2 cellular contexts compared by ENCODE assay signal in genomic region chr2:238119756-238120462, GRCh38.
TF ChIP-seq lines count a peak whose summit lies in the region.

No MANE protein-coding gene starts in this region.

TF ChIP-seq in GM12891, 5 proteins besides CTCF, POLR2A, EP300 and RAD21:
- no peak for TF ChIP-seq TAF1 (IDR thresholded peaks at IDR 0.05; ENCODE audit: low read depth, low read length)
- no peak for TF ChIP-seq SPI1 (IDR thresholded peaks at IDR 0.05; ENCODE audit: low read depth, low read length)
- TF ChIP-seq POLR2AphosphoS5 (IDR thresholded peaks at IDR 0.05; ENCODE audit: low read depth, low read length) = no peak
- TF ChIP-seq PAX5 (IDR thresholded peaks at IDR 0.05; ENCODE audit: insufficient read depth, low read length, severe bottlenecking) = no peak
- TF ChIP-seq POU2F2 (IDR thresholded peaks at IDR 0.05; ENCODE audit: low read depth, low read length) = no peak

TF ChIP-seq in H1, 55 proteins besides CTCF, POLR2A, EP300 and RAD21:
- TF ChIP-seq USF2 (IDR thresholded peaks at IDR 0.05; ENCODE audit: low read length) = no peak
- no peak for TF ChIP-seq CEBPB (IDR thresholded peaks at IDR 0.05; ENCODE audit: low read depth, low read length)
- TF ChIP-seq CHD1 (IDR thresholded peaks at IDR 0.05; ENCODE audit: low read depth, low read length) = no peak
- TF ChIP-seq SP4 (IDR thresholded peaks at IDR 0.05; ENCODE audit: low read length) = no peak
- no peak for TF ChIP-seq EZH2 (IDR thresholded peaks at IDR 0.05; ENCODE audit: low read depth, low read length, severe bottlenecking)
- TF ChIP-seq SIRT6 (IDR thresholded peaks at IDR 0.05; ENCODE audit: low read length) = no peak
- TF ChIP-seq YY1 (IDR thresholded peaks at IDR 0.05; ENCODE audit: low read depth, low read length) = no peak
- TF ChIP-seq SUZ12 (IDR thresholded peaks at IDR 0.05; ENCODE audit: low read length) = no peak
- TF ChIP-seq CHD2 (IDR thresholded peaks at IDR 0.05; ENCODE audit: low read length) = no peak
- no peak for TF ChIP-seq NANOG (IDR thresholded peaks at IDR 0.05; ENCODE audit: insufficient read depth, low read depth, low read length, poor library complexity, severe bottlenecking)
- no peak for TF ChIP-seq RFX5 (IDR thresholded peaks at IDR 0.05; ENCODE audit: borderline replicate concordance, low read depth, low read length)
- no peak for TF ChIP-seq SRF (IDR thresholded peaks at IDR 0.05; ENCODE audit: low read depth, low read length)
- TF ChIP-seq ATF3 (IDR thresholded peaks at IDR 0.05; ENCODE audit: insufficient read depth, low read depth, low read length) = no peak
- no peak for TF ChIP-seq KDM4A (IDR thresholded peaks at IDR 0.05; ENCODE audit: low read depth, low read length, severe bottlenecking)
- TF ChIP-seq FOSL1 (IDR thresholded peaks at IDR 0.05; ENCODE audit: insufficient read depth, low read depth, low read length) = no peak
- no peak for TF ChIP-seq JUN (IDR thresholded peaks at IDR 0.05; ENCODE audit: low read depth, low read length)
- no peak for TF ChIP-seq NRF1 (IDR thresholded peaks at IDR 0.05; ENCODE audit: low read depth, low read length)
- TF ChIP-seq POLR2AphosphoS5 (IDR thresholded peaks at IDR 0.05; ENCODE audit: low read depth, low read length) = no peak
